Comparison of ENCODE assay signal across 24 cellular contexts in genomic region chr9:28999057-28999456, GRCh38.
"Had no signal": no experiment of that assay in that cellular context is flagged by ENCODE, and none has a peak within 500 bp of the region (broad histone marks: within the 10 kb centered on the region; RNA-seq: fewer than 3 reads in every experiment).

No MANE protein-coding gene starts in this region.

- H3K36me3 ChIP-seq: brain microvascular endothelial cell, colonic mucosa, SJSA1 had no signal

- ATAC-seq: activated T-helper 17 cell treated with anti-CD3 and anti-CD28 coated beads, Interleukin-2, amount 50 U/mL, for 72 hours had no signal

- H3K9me3 ChIP-seq: colonic mucosa, SJSA1 had no signal

- H3K4me3 ChIP-seq: colonic mucosa, SJSA1 had no signal

- H3K9ac ChIP-seq: KMS-11 had no signal

- DNase-seq: activated CD4-positive, alpha-beta memory T cell treated with anti-CD3 and anti-CD28 coated beads for 36 hours; activated CD4-positive, alpha-beta T cell treated with anti-CD3 and anti-CD28 coated beads, Interleukin-2, amount 10 ng/mL, durations not matched to agents 7 days and 5 days; activated CD4-positive, CD25-positive, alpha-beta regulatory T cell; activated CD8-positive, alpha-beta memory T cell treated with anti-CD3 and anti-CD28 coated beads for 24 hours; activated gamma-delta T cell; activated naive CD4-positive, alpha-beta T cell treated with anti-CD3 and anti-CD28 coated beads for 36 hours; activated naive CD8-positive, alpha-beta T cell treated with anti-CD3 and anti-CD28 coated beads for 36 hours; activated T-cell treated with anti-CD3 and anti-CD28 coated beads for 4 hours; activated T-cell treated with anti-CD3 and anti-CD28 coated beads, Interleukin-2, amount 50 U/mL, for 48 hours; brain microvascular endothelial cell; cerebellar nuclear complex; colonic mucosa; NCI-H1092; NCI-H1694 treated with DMSO at 0.1 percent for 48 hours; NCI-H2029 treated with DMSO at 0.1 percent for 48 hours; NCI-H510A treated with DMSO at 0.1 percent for 48 hours; NCI-H748 treated with DMSO at 0.1 percent for 48 hours; SHP77; T-helper 2 cell; T1000 had no signal

- H3K27ac ChIP-seq: brain microvascular endothelial cell, colonic mucosa, KMS-11, SJSA1, VCaP had no signal

- H3K27me3 ChIP-seq: brain microvascular endothelial cell, colonic mucosa, SJSA1 had no signal

- H3K4me2 ChIP-seq: KMS-11 had no signal

- H3K4me1 ChIP-seq: colonic mucosa, SJSA1 had no signal
